1 cellular context compared by ENCODE assay signal in the genomic region with DNA sequence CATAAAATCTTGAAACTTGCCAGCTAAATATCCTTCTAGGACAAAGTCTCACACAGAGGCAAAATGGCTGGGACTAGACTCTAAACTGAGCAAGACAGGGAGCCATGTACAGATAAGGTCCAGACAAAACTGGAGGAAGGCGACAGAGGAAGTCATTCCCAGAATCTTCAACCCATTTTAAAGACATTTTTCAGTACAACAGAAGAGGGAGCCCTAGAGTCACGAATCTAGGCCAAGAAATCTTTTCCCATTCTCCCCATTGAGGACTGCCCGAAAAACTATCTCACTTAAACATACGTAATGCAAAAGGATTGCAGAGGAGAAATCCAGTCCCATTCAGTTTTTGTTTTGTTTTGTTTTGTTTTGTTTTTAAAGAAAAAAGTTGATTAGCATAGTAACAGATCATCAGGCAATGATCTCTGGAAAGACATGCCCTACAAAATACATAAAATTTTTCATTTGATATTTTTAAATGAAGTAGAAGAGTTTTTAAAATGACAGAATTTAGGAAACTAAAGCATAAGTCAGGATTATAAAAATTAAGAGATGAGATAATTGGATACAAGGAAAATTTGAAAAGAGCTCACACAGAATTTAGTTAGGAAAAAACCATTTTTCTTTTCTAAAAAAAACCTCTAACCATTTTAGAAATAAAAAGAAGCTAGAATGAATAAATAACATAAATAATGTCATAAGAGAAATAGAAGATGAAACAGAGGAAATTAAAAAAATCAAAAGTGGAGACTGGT.
TF ChIP-seq lines count a peak whose summit lies in the region.

No MANE protein-coding gene starts in this region.

TF ChIP-seq in HepG2, 621 proteins besides CTCF, POLR2A, EP300 and RAD21:
- TF ChIP-seq STAG1 (CRISPR knock-in tag; IDR thresholded peaks at IDR 0.05) (peak; percentile 42), SIN3B (IDR thresholded peaks at IDR 0.05; ENCODE audit: low read length) (no peak), ZFP41 (CRISPR knock-in tag; IDR thresholded peaks at IDR 0.05; ENCODE audit: borderline replicate concordance) (no peak)
